1 cellular context compared by ENCODE assay signal in the genomic region with DNA sequence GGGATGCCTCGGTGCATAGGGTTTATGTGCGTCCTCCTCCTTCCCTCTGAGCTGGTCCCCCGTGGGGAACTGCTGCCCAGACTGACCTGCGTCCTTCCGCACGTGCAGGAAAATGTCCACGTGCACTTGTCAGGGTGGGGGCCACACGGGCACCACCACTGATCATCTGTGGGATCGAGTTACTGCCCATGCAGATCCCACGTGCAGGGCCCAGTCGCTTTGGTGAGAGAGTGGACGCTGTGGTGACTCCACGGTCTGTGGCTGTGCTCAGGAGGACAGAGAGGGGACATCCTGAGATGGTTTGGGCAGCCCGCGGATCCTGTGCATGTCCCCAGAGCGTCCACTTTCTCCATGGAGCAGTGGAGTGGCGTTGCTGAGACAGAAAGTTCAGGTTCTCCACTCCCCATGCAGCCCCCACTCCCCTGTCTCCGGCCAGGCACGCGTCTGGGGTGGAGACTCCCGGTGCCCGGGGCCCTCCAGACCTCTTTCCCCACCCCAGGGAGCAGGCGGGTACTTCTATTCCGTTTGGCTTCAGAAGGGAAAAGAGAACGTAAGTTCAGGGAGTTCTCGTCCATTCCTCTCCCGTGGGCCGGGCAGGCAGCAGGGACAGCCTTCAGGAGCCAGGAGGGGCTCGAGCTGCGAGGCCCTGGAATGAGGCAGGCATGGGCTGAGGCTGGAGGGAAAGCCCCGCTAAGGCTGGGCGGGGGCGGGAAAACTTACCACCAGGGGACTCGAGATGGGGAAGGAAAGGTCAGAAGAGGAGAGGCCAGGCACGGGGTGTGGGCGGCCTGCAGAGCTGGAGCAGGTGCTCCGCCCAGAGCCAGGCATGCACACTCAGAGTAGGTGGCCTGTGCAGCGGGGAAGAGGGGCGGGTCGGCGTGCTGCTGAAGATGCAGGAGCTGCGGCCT.
TF ChIP-seq lines count a peak whose summit lies in the region.

No MANE protein-coding gene starts in this region.

TF ChIP-seq in HepG2, 621 proteins besides CTCF, POLR2A, EP300 and RAD21 (continued from another document and continues in another):
- TF ChIP-seq, protein P1, sequence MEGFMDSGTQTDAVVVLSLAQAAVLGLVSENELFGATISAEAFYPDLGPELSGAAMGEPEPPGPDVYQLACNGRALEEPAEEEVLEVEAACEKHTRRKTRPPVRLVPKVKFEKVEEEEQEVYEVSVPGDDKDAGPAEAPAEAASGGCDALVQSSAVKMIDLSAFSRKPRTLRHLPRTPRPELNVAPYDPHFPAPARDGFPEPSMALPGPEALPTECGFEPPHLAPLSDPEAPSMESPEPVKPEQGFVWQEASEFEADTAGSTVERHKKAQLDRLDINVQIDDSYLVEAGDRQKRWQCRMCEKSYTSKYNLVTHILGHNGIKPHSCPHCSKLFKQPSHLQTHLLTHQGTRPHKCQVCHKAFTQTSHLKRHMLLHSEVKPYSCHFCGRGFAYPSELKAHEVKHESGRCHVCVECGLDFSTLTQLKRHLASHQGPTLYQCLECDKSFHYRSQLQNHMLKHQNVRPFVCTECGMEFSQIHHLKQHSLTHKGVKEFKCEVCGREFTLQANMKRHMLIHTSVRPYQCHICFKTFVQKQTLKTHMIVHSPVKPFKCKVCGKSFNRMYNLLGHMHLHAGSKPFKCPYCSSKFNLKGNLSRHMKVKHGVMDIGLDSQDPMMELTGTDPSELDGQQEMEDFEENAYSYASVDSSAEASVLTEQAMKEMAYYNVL (CRISPR knock-in tag; IDR thresholded peaks at IDR 0.05; ENCODE audit: borderline replicate concordance): no peak; the same call in 1 of the 2 replicates
- TF ChIP-seq, protein P2, sequence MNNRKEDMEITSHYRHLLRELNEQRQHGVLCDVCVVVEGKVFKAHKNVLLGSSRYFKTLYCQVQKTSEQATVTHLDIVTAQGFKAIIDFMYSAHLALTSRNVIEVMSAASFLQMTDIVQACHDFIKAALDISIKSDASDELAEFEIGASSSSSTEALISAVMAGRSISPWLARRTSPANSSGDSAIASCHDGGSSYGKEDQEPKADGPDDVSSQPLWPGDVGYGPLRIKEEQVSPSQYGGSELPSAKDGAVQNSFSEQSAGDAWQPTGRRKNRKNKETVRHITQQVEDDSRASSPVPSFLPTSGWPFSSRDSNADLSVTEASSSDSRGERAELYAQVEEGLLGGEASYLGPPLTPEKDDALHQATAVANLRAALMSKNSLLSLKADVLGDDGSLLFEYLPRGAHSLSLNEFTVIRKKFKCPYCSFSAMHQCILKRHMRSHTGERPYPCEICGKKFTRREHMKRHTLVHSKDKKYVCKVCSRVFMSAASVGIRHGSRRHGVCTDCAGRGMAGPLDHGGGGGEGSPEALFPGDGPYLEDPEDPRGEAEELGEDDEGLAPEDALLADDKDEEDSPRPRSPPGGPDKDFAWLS (CRISPR knock-in tag; IDR thresholded peaks at IDR 0.05; ENCODE audit: borderline replicate concordance): no peak
- TF ChIP-seq, protein P3, sequence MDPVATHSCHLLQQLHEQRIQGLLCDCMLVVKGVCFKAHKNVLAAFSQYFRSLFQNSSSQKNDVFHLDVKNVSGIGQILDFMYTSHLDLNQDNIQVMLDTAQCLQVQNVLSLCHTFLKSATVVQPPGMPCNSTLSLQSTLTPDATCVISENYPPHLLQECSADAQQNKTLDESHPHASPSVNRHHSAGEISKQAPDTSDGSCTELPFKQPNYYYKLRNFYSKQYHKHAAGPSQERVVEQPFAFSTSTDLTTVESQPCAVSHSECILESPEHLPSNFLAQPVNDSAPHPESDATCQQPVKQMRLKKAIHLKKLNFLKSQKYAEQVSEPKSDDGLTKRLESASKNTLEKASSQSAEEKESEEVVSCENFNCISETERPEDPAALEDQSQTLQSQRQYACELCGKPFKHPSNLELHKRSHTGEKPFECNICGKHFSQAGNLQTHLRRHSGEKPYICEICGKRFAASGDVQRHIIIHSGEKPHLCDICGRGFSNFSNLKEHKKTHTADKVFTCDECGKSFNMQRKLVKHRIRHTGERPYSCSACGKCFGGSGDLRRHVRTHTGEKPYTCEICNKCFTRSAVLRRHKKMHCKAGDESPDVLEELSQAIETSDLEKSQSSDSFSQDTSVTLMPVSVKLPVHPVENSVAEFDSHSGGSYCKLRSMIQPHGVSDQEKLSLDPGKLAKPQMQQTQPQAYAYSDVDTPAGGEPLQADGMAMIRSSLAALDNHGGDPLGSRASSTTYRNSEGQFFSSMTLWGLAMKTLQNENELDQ (CRISPR knock-in tag; IDR thresholded peaks at IDR 0.05; ENCODE audit: borderline replicate concordance): no peak
- TF ChIP-seq KMT2B (CRISPR knock-in tag; IDR thresholded peaks at IDR 0.05) (peak; percentile 58; the same call in 1 of the 2 replicates), SP1 (IDR thresholded peaks at IDR 0.05) (no peak), SP1 (CRISPR knock-in tag; IDR thresholded peaks at IDR 0.05) (no peak), HNRNPL (IDR thresholded peaks at IDR 0.05; ENCODE audit: low read depth, low read length) (peak; percentile 10; the same call in 1 of the 2 replicates), ZNF562 (CRISPR knock-in tag; IDR thresholded peaks at IDR 0.05; ENCODE audit: borderline replicate concordance) (peak; percentile 68; the same call in 1 of the 2 replicates), ZC3H4 (CRISPR knock-in tag; IDR thresholded peaks at IDR 0.05; ENCODE audit: borderline replicate concordance) (no peak), CCAR2 (optimal IDR thresholded peaks at IDR 0.05; ENCODE audit: low read depth, low read length) (no peak), ZNF749 (CRISPR knock-in tag; IDR thresholded peaks at IDR 0.05; ENCODE audit: borderline replicate concordance) (no peak; the same call in 1 of the 2 replicates), NFYC (CRISPR knock-in tag; IDR thresholded peaks at IDR 0.05) (no peak), DMAP1 (CRISPR knock-in tag; IDR thresholded peaks at IDR 0.05) (peak; percentile 48; the same call in 1 of the 2 replicates), PAX8 (CRISPR knock-in tag; IDR thresholded peaks at IDR 0.05; ENCODE audit: borderline replicate concordance) (0 out of 2 replicates have a peak, but pooled peaks have one; percentile 50), CEBPB (IDR thresholded peaks at IDR 0.05; ENCODE audit: borderline replicate concordance, low read depth, low read length) (no peak), ZNF264 (CRISPR knock-in tag; IDR thresholded peaks at IDR 0.05) (peak; percentile 77; the same call in 1 of the 2 replicates), ESRRA (CRISPR knock-in tag; IDR thresholded peaks at IDR 0.05; ENCODE audit: low read depth) (peak; percentile 65; the same call in 1 of the 2 replicates), ZFX (CRISPR knock-in tag; IDR thresholded peaks at IDR 0.05; ENCODE audit: low read depth) (peak; percentile 89; the same call in 1 of the 2 replicates), HOXA5 (CRISPR knock-in tag; IDR thresholded peaks at IDR 0.05) (0 out of 2 replicates have a peak, but pooled peaks have one; percentile 26), ZNF720 (CRISPR knock-in tag; IDR thresholded peaks at IDR 0.05) (no peak), SMAD3 (CRISPR knock-in tag; IDR thresholded peaks at IDR 0.05) (no peak), TCF7 (IDR thresholded peaks at IDR 0.05; ENCODE audit: low read depth) (no peak), PCBP1 (IDR thresholded peaks at IDR 0.05; ENCODE audit: borderline replicate concordance, low read depth, low read length) (no peak), GATAD2A (CRISPR knock-in tag; IDR thresholded peaks at IDR 0.05) (peak; percentile 36; the same call in 1 of the 2 replicates), SMAD1 (CRISPR knock-in tag; IDR thresholded peaks at IDR 0.05; ENCODE audit: borderline replicate concordance, low read depth) (no peak), ZBTB42 (CRISPR knock-in tag; IDR thresholded peaks at IDR 0.05) (no peak), ZSCAN29 (CRISPR knock-in tag; conservative IDR thresholded peaks at IDR 0.05) (peak; percentile 42; the same call in 1 of the 2 replicates), ZNF205 (CRISPR knock-in tag; IDR thresholded peaks at IDR 0.05) (no peak), ZNF143 (CRISPR knock-in tag; IDR thresholded peaks at IDR 0.05) (no peak), ZNF251 (CRISPR knock-in tag; IDR thresholded peaks at IDR 0.05) (no peak), MED8 (CRISPR knock-in tag; IDR thresholded peaks at IDR 0.05; ENCODE audit: insufficient replicate concordance) (peak; percentile 62)
- TF ChIP-seq, protein P4, sequence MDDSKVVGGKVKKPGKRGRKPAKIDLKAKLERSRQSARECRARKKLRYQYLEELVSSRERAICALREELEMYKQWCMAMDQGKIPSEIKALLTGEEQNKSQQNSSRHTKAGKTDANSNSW (CRISPR knock-in tag; IDR thresholded peaks at IDR 0.05; ENCODE audit: borderline replicate concordance): no peak
- TF ChIP-seq, protein P5, sequence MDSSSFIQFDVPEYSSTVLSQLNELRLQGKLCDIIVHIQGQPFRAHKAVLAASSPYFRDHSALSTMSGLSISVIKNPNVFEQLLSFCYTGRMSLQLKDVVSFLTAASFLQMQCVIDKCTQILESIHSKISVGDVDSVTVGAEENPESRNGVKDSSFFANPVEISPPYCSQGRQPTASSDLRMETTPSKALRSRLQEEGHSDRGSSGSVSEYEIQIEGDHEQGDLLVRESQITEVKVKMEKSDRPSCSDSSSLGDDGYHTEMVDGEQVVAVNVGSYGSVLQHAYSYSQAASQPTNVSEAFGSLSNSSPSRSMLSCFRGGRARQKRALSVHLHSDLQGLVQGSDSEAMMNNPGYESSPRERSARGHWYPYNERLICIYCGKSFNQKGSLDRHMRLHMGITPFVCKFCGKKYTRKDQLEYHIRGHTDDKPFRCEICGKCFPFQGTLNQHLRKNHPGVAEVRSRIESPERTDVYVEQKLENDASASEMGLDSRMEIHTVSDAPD (CRISPR knock-in tag; IDR thresholded peaks at IDR 0.05): peak; percentile 86
- TF ChIP-seq, protein P6, sequence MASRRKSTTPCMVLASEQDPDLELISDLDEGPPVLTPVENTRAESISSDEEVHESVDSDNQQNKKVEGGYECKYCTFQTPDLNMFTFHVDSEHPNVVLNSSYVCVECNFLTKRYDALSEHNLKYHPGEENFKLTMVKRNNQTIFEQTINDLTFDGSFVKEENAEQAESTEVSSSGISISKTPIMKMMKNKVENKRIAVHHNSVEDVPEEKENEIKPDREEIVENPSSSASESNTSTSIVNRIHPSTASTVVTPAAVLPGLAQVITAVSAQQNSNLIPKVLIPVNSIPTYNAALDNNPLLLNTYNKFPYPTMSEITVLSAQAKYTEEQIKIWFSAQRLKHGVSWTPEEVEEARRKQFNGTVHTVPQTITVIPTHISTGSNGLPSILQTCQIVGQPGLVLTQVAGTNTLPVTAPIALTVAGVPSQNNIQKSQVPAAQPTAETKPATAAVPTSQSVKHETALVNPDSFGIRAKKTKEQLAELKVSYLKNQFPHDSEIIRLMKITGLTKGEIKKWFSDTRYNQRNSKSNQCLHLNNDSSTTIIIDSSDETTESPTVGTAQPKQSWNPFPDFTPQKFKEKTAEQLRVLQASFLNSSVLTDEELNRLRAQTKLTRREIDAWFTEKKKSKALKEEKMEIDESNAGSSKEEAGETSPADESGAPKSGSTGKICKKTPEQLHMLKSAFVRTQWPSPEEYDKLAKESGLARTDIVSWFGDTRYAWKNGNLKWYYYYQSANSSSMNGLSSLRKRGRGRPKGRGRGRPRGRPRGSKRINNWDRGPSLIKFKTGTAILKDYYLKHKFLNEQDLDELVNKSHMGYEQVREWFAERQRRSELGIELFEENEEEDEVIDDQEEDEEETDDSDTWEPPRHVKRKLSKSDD (CRISPR knock-in tag; IDR thresholded peaks at IDR 0.05; ENCODE audit: low read depth): 0 out of 2 replicates have a peak, but pooled peaks have one; percentile 22
- TF ChIP-seq, protein P7, sequence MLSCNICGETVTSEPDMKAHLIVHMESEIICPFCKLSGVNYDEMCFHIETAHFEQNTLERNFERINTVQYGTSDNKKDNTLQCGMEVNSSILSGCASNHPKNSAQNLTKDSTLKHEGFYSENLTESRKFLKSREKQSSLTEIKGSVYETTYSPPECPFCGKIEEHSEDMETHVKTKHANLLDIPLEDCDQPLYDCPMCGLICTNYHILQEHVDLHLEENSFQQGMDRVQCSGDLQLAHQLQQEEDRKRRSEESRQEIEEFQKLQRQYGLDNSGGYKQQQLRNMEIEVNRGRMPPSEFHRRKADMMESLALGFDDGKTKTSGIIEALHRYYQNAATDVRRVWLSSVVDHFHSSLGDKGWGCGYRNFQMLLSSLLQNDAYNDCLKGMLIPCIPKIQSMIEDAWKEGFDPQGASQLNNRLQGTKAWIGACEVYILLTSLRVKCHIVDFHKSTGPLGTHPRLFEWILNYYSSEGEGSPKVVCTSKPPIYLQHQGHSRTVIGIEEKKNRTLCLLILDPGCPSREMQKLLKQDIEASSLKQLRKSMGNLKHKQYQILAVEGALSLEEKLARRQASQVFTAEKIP (CRISPR knock-in tag; IDR thresholded peaks at IDR 0.05; ENCODE audit: borderline replicate concordance): no peak
- TF ChIP-seq, protein P8, sequence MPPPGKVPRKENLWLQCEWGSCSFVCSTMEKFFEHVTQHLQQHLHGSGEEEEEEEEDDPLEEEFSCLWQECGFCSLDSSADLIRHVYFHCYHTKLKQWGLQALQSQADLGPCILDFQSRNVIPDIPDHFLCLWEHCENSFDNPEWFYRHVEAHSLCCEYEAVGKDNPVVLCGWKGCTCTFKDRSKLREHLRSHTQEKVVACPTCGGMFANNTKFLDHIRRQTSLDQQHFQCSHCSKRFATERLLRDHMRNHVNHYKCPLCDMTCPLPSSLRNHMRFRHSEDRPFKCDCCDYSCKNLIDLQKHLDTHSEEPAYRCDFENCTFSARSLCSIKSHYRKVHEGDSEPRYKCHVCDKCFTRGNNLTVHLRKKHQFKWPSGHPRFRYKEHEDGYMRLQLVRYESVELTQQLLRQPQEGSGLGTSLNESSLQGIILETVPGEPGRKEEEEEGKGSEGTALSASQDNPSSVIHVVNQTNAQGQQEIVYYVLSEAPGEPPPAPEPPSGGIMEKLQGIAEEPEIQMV (CRISPR knock-in tag; IDR thresholded peaks at IDR 0.05; ENCODE audit: low read depth): 0 out of 2 replicates have a peak, but pooled peaks have one; percentile 84
- TF ChIP-seq, protein P9, sequence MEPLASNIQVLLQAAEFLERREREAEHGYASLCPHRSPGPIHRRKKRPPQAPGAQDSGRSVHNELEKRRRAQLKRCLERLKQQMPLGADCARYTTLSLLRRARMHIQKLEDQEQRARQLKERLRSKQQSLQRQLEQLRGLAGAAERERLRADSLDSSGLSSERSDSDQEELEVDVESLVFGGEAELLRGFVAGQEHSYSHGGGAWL (CRISPR knock-in tag; IDR thresholded peaks at IDR 0.05): peak; percentile 30; the same call in 1 of the 2 replicates
- TF ChIP-seq, protein P10, sequence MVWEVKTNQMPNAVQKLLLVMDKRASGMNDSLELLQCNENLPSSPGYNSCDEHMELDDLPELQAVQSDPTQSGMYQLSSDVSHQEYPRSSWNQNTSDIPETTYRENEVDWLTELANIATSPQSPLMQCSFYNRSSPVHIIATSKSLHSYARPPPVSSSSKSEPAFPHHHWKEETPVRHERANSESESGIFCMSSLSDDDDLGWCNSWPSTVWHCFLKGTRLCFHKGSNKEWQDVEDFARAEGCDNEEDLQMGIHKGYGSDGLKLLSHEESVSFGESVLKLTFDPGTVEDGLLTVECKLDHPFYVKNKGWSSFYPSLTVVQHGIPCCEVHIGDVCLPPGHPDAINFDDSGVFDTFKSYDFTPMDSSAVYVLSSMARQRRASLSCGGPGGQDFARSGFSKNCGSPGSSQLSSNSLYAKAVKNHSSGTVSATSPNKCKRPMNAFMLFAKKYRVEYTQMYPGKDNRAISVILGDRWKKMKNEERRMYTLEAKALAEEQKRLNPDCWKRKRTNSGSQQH (CRISPR knock-in tag; IDR thresholded peaks at IDR 0.05; ENCODE audit: low read depth): 0 out of 2 replicates have a peak, but pooled peaks have one; percentile 33
